In genomic region chr15:63891079-63891762, GRCh38 we compare ENCODE assay signal across 8 cellular contexts. TPM values are rescaled to one million over a fixed set of nuclear protein-coding genes. Genes with fewer than 3 reads are reported as not detected.
DNase-seq lines count a peak whose midpoint lies in the region; ATAC-seq and TF ChIP-seq lines count a peak whose summit lies in the region.

No MANE protein-coding gene starts in this region.

- H3K27ac ChIP-seq in dorsolateral prefrontal cortex: peak overlapping the region in 1 of 59 donors; percentile 27
- H3K27ac ChIP-seq in lung (ENCODE audit: low read depth in 1 of 2, low read length in 1 of 2): no peak overlapping the region

- no peaks in the 10 kb centered on the region for H3K9me3 ChIP-seq in lung (ENCODE audit: control insufficient read depth in 2 of 2, insufficient read depth in 1 of 2, low read length in 1 of 2)

- peaks cover 0 to 9% of the 10 kb centered on the region in 2 donors for H3K4me1 ChIP-seq in lung (ENCODE audit: control insufficient read depth in 2 of 2, insufficient read depth in 2 of 2, low read length in 2 of 2)

- H3K27me3 ChIP-seq in dorsolateral prefrontal cortex: no peaks in the 10 kb centered on the region
- H3K27me3 ChIP-seq in lung (ENCODE audit: control insufficient read depth, insufficient read depth): no peaks in the 10 kb centered on the region

- no peaks in the 10 kb centered on the region for H3K36me3 ChIP-seq in lung (ENCODE audit: control insufficient read depth in 2 of 2, insufficient read depth in 2 of 2, low read length in 2 of 2)

- intact Hi-C loops in dorsolateral prefrontal cortex (cut with DNase I): loop anchor here (2.0 to 5.0 kb wide), 6 partner anchors 56 to 284 kb away; partner anchors contain the start of gene DAPK2 (in 1 of the 2)

- WGBS in lung, 2 donors: 39 to 47% methylated on average over 8 of the region's 8 CpGs

- DNase-seq in Ammon's horn (ENCODE audit: low spot score): peak; percentile 86
- DNase-seq in HFF-Myc (ENCODE audit: extremely low read depth, low read depth): no peak
- DNase-seq in NCI-H526 treated with DMSO at 0.1 percent for 48 hours (lab: John Stamatoyannopoulos, UW): peak; percentile 34
- peak; percentile 65 to 68 for DNase-seq in activated CD4-positive, alpha-beta T cell treated with anti-CD3 and anti-CD28 coated beads, Interleukin-2, amount 50 U/mL, for 24 hours (ENCODE audit: low read depth in 1 of 2, low spot score in 1 of 2)
- DNase-seq in dorsolateral prefrontal cortex: peak; percentile 64 to 89 (median 83)
- peak; percentile 78 for DNase-seq in lung (ENCODE audit: low spot score)
- peak; percentile 40 for DNase-seq in stimulated activated CD8-positive, alpha-beta memory T cell treated with anti-CD3 and anti-CD28 coated beads, Interleukin-12 subunit alpha, Interleukin-12 subunit beta, amount 100 ng/mL, for 4 hours (ENCODE audit: low read depth)

- H3K4me3 ChIP-seq in HFF-Myc (replicated peaks; ENCODE audit: low read depth, low read length) (no peak overlapping the region), dorsolateral prefrontal cortex (no peak overlapping the region), lung (no peak overlapping the region)

- peak; percentile 91 for TF ChIP-seq CTCF in HFF-Myc (IDR thresholded peaks at IDR 0.05; ENCODE audit: low read depth, low read length, missing control alignments)
- TF ChIP-seq CTCF in dorsolateral prefrontal cortex (IDR thresholded peaks at IDR 0.05 in 54 of 56, conservative IDR thresholded peaks at IDR 0.05 in 2 of 56; ENCODE audit: low read depth in 1 of 56, partially characterized antibody in 56 of 56): peak; percentile 70 to 95 (median 88)
- TF ChIP-seq CTCF in lung (IDR thresholded peaks at IDR 0.05; ENCODE audit: control extremely low read depth, extremely low read depth): peak; percentile 89

- ATAC-seq in lung (ENCODE audit: insufficient read depth, low FRiP score): peak; percentile 58
- ATAC-seq in HG03520 (IDR thresholded peaks at IDR 0.05; ENCODE audit: unreplicated experiment): no peak

RNA-seq across cellular contexts. Expression of gene HERC1, which starts 57.5 kb away (rescaled TPM):
- total RNA-seq in dorsolateral prefrontal cortex (100 to 1,000 TPM; 183 to 324 (median 251) TPM), lung (100 to 1,000 TPM in 1 of 2 donors, 10 to 100 TPM in 1; 82.0 to 181 TPM)
- polyA plus RNA-seq in lung: 10 to 100 TPM; 16.0 to 35.8 TPM
